8 cellular contexts compared by ENCODE assay signal in the genomic region with DNA sequence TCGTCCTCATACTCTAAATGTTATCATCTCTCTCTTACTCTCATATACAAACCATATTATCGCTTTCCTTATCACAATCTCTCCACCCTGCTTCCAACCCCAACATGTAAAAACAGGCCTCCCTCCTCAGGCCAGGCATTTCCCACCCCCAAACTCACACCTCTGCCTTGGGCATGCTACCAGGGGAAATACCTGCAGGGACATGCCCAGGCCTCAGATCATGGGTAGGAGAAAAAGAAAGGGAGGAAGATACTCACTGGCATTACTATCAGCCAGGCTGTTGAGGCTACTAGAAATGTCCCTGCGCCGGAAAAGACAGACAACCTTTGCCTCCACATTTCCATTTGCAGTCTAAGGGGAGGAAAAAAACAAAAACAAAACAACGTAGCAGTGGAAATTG. TPM values are rescaled to one million over a fixed set of nuclear protein-coding genes. Genes with fewer than 3 reads are reported as not detected.
DNase-seq lines count a peak whose midpoint lies in the region; ATAC-seq, FAIRE-seq and TF ChIP-seq lines count a peak whose summit lies in the region.

No MANE protein-coding gene starts in this region.

- in situ Hi-C loops in HAP-1 (cut with MboI; ENCODE audit: low sequenced_read_pairs): no loop called here

- no peak for FAIRE-seq in GM12891 (lab: Jason Lieb, UNC)

- DNase-seq in HAP-1 (ENCODE audit: low spot score in 2 of 2): no peak
- peak; percentile 93 to 95 for DNase-seq in foreskin keratinocyte
- no peak for DNase-seq in GM12891 (ENCODE audit: insufficient read length, low spot score)
- DNase-seq in DMS 273 (lab: John Stamatoyannopoulos, UW; ENCODE audit: unreplicated experiment): no peak
- DNase-seq in HCEC 1CT: no peak

- H3K36me3 ChIP-seq in HAP-1 (replicated peaks): peaks cover 78% of the 10 kb centered on the region

- H3K27me3 ChIP-seq in HAP-1 (ENCODE audit: low read depth) (no peaks in the 10 kb centered on the region), foreskin keratinocyte (no peaks in the 10 kb centered on the region)

- H3K4me3 ChIP-seq in HAP-1 (peak overlapping the region; percentile 96), WI38 (ENCODE audit: low read depth, low read length) (peak overlapping the region; percentile 79), skin epidermis (peak overlapping the region; percentile 73 to 99 (median 92))

- no peak for TF ChIP-seq CTCF in WI38 (IDR thresholded peaks at IDR 0.05; ENCODE audit: low read depth, low read length)
- TF ChIP-seq CTCF in foreskin keratinocyte (conservative IDR thresholded peaks at IDR 0.05): no peak

- H3K9me3 ChIP-seq in HAP-1: no peaks in the 10 kb centered on the region

- peak; percentile 30 for ATAC-seq in foreskin keratinocyte
- ATAC-seq in HG03108 (IDR thresholded peaks at IDR 0.05; ENCODE audit: unreplicated experiment): no peak

- H3K27ac ChIP-seq in foreskin keratinocyte: peak overlapping the region; percentile 62
- H3K27ac ChIP-seq in skin epidermis: peak overlapping the region in 19 of 21 experiments; percentile 27 to 100 (median 98)

- no peak for TF ChIP-seq POLR2A in GM12891 (IDR thresholded peaks at IDR 0.05; ENCODE audit: low read depth, low read length)

- H3K4me1 ChIP-seq in HAP-1 (peaks cover 19% of the 10 kb centered on the region), foreskin keratinocyte (peaks cover 6% of the 10 kb centered on the region)

TF ChIP-seq in GM12891, 5 proteins besides CTCF, POLR2A, EP300 and RAD21:
- no peak for TF ChIP-seq POU2F2 (IDR thresholded peaks at IDR 0.05; ENCODE audit: low read depth, low read length)
- no peak for TF ChIP-seq POLR2AphosphoS5 (IDR thresholded peaks at IDR 0.05; ENCODE audit: low read depth, low read length)
- no peak for TF ChIP-seq TAF1 (IDR thresholded peaks at IDR 0.05; ENCODE audit: low read depth, low read length)
- no peak for TF ChIP-seq SPI1 (IDR thresholded peaks at IDR 0.05; ENCODE audit: low read depth, low read length)
- no peak for TF ChIP-seq PAX5 (IDR thresholded peaks at IDR 0.05; ENCODE audit: insufficient read depth, low read length, severe bottlenecking)
TF ChIP-seq in GM12891: peak in this region for 0.

RNA-seq across cellular contexts. Expression of a gene that starts 1.8 kb away (rescaled TPM):
- 172 and 183 TPM in 2 replicates for total RNA-seq in foreskin keratinocyte
- polyA plus RNA-seq in foreskin keratinocyte: 93.6 and 107 TPM in 2 replicates
- polyA plus RNA-seq in GM12891 (2012; ENCODE audit: low read depth, missing spikeins): 89.2 TPM

RNA-seq across cellular contexts. Expression of a gene that starts 8.6 kb away (rescaled TPM):
- 12.1 and 13.1 TPM in 2 replicates for total RNA-seq in foreskin keratinocyte
- polyA plus RNA-seq in foreskin keratinocyte: 12.7 and 13.6 TPM in 2 replicates
- 13.0 TPM for polyA plus RNA-seq in GM12891 (2012; ENCODE audit: low read depth, missing spikeins)

RNA-seq across cellular contexts. Expression of a gene that starts 12.7 kb away (rescaled TPM):
- total RNA-seq in foreskin keratinocyte: 21.5 and 21.6 TPM in 2 replicates
- 19.7 and 22.9 TPM in 2 replicates for polyA plus RNA-seq in foreskin keratinocyte
- 38.5 TPM for polyA plus RNA-seq in GM12891 (2012; ENCODE audit: low read depth, missing spikeins)

RNA-seq across cellular contexts. Expression of a gene that starts 13.1 kb away (rescaled TPM):
- total RNA-seq in foreskin keratinocyte: 1.0 and 1.2 TPM in 2 replicates
- 1.5 and 1.8 TPM in 2 replicates for polyA plus RNA-seq in foreskin keratinocyte
- polyA plus RNA-seq in GM12891 (2012; ENCODE audit: low read depth, missing spikeins): 1.5 TPM

RNA-seq across cellular contexts. Expression of a gene that starts 21.9 kb away (rescaled TPM):
- total RNA-seq in foreskin keratinocyte: 27.4 and 35.3 TPM in 2 replicates
- polyA plus RNA-seq in foreskin keratinocyte: 39.9 and 50.0 TPM in 2 replicates
- polyA plus RNA-seq in GM12891 (2012; ENCODE audit: low read depth, missing spikeins): 31.9 TPM

Comparison
In these comparisons a context has a peak if more than half of its experiments do, and no peak if none do; other contexts are left out.
1. DNase-seq: peak in foreskin keratinocyte (2 of 2); none in HAP-1 (0 of 2), GM12891 (single experiment), DMS 273 (single experiment) and HCEC 1CT (single experiment).
2. Peak in every context shown above with its lines, with median percentiles within 50 percentile points of each other: H3K4me3 ChIP-seq.